Comparison of ENCODE assay signal across 8 cellular contexts in genomic region chr4:118033148-118034060, GRCh38. TPM values are rescaled to one million over a fixed set of nuclear protein-coding genes. Genes with fewer than 3 reads are reported as not detected.
DNase-seq lines count a peak whose midpoint lies in the region; ATAC-seq and TF ChIP-seq lines count a peak whose summit lies in the region.

No MANE protein-coding gene starts in this region.

- TF ChIP-seq CTCF in body of pancreas (IDR thresholded peaks at IDR 0.05), result no peak

- H3K9me3 ChIP-seq in body of pancreas, result no peaks in the 10 kb centered on the region
- H3K9me3 ChIP-seq in skeletal muscle tissue (ENCODE audit: control insufficient read depth in 3 of 3, low read length in 3 of 3), result no peaks in the 10 kb centered on the region

- H3K4me1 ChIP-seq in body of pancreas (peaks cover 6% of the 10 kb centered on the region), skeletal muscle tissue (ENCODE audit: control insufficient read depth in 3 of 3, insufficient read depth in 3 of 3, low read length in 3 of 3) (peaks cover 0 to 4% (median 2%) of the 10 kb centered on the region in 3 donors)

- TF ChIP-seq POLR2A in body of pancreas (IDR thresholded peaks at IDR 0.05), result no peak

- no peak overlapping the region for H3K4me3 Mint-ChIP-seq in activated naive CD4-positive, alpha-beta T cell treated with anti-CD3 and anti-CD28 coated beads, Interleukin-2, amount 10 ng/mL, durations not matched to agents 7 days and 5 days

- no peaks in the 10 kb centered on the region for H3K36me3 ChIP-seq in body of pancreas (replicated peaks in 1 of 2; ENCODE audit: insufficient read depth in 1 of 2, low read depth in 2 of 2)
- H3K36me3 ChIP-seq in skeletal muscle tissue (ENCODE audit: control insufficient read depth in 3 of 3, insufficient read depth in 3 of 3, low read length in 3 of 3), result no peaks in the 10 kb centered on the region

- H3K9me3 Mint-ChIP-seq in activated naive CD4-positive, alpha-beta T cell treated with anti-CD3 and anti-CD28 coated beads, Interleukin-2, amount 10 ng/mL, durations not matched to agents 7 days and 5 days, result no peaks in the 10 kb centered on the region

- H3K27ac ChIP-seq in body of pancreas (no peak overlapping the region), skeletal muscle tissue (ENCODE audit: low read depth, low read length) (no peak overlapping the region)

- no peak overlapping the region for H3K27ac Mint-ChIP-seq in activated naive CD4-positive, alpha-beta T cell treated with anti-CD3 and anti-CD28 coated beads, Interleukin-2, amount 10 ng/mL, durations not matched to agents 7 days and 5 days

- no peaks in the 10 kb centered on the region for H3K36me3 Mint-ChIP-seq in activated naive CD4-positive, alpha-beta T cell treated with anti-CD3 and anti-CD28 coated beads, Interleukin-2, amount 10 ng/mL, durations not matched to agents 7 days and 5 days

- intact Hi-C loops in body of pancreas (cut with DNase I), result no loop called here

- ATAC-seq in body of pancreas, result peak; percentile 84
- no peak for ATAC-seq in GM18520 (IDR thresholded peaks at IDR 0.05; ENCODE audit: unreplicated experiment)

- peaks cover 11% of the 10 kb centered on the region for H3K4me1 Mint-ChIP-seq in activated naive CD4-positive, alpha-beta T cell treated with anti-CD3 and anti-CD28 coated beads, Interleukin-2, amount 10 ng/mL, durations not matched to agents 7 days and 5 days

- DNase-seq in activated naive CD4-positive, alpha-beta T cell treated with anti-CD3 and anti-CD28 coated beads, Interleukin-2, amount 10 ng/mL, durations not matched to agents 7 days and 5 days, result peak; percentile 21
- no peak for DNase-seq in activated naive CD4-positive, alpha-beta T cell (lab: John Stamatoyannopoulos, UW)
- DNase-seq in NCI-H345 treated with DMSO at 0.1 percent for 48 hours (lab: John Stamatoyannopoulos, UW; ENCODE audit: unreplicated experiment) (peak; percentile 25), body of pancreas (peak; percentile 37 to 66 (median 44)), iPS-NIHi11 (ENCODE audit: low spot score) (peak; percentile 81), DMS114 treated with DMSO at 0.1 percent for 48 hours (lab: John Stamatoyannopoulos, UW; ENCODE audit: unreplicated experiment) (no peak)

- H3K27me3 ChIP-seq in body of pancreas (no peaks in the 10 kb centered on the region), skeletal muscle tissue (ENCODE audit: control insufficient read depth in 3 of 3, insufficient read depth in 3 of 3, low read length in 3 of 3) (peaks cover 19 to 27% (median 24%) of the 10 kb centered on the region in 3 donors)

- 0 to 1% methylated on average over 36 to 89 of the region's 100 CpGs for WGBS in body of pancreas, 2 donors

- H3K9ac ChIP-seq in skeletal muscle tissue (ENCODE audit: low read depth in 1 of 3, low read length in 3 of 3), result no peak overlapping the region

- H3K4me3 ChIP-seq in body of pancreas (no peak overlapping the region), skeletal muscle tissue (ENCODE audit: low read length in 3 of 3) (peak overlapping the region in 2 of 3 donors; percentile 14 to 29)

- H3K27me3 Mint-ChIP-seq in activated naive CD4-positive, alpha-beta T cell treated with anti-CD3 and anti-CD28 coated beads, Interleukin-2, amount 10 ng/mL, durations not matched to agents 7 days and 5 days, result peaks cover 34% of the 10 kb centered on the region

- CTCF ChIA-PET in activated naive CD4-positive, alpha-beta T cell treated with anti-CD3 and anti-CD28 coated beads, Interleukin-2, amount 10 ng/mL, durations not matched to agents 7 days and 5 days (lab: Charles Lee), result no interaction called here

RNA-seq across cellular contexts. Expression of gene NDST3, which starts 0.9 kb away (rescaled TPM):
- total RNA-seq in body of pancreas (not detected), skeletal muscle tissue (under 0.01 TPM)

Comparison
In these comparisons a context has a peak if more than half of its experiments do, and no peak if none do; other contexts are left out.
1. DNase-seq: peak in activated naive CD4-positive, alpha-beta T cell treated with anti-CD3 and anti-CD28 coated beads, Interleukin-2, amount 10 ng/mL, durations not matched to agents 7 days and 5 days (single experiment), NCI-H345 treated with DMSO at 0.1 percent for 48 hours (single experiment), body of pancreas (4 of 4) and iPS-NIHi11 (single experiment); none in activated naive CD4-positive, alpha-beta T cell (0 of 4) and DMS114 treated with DMSO at 0.1 percent for 48 hours (single experiment).
2. H3K4me3 ChIP-seq: peak in skeletal muscle tissue (2 of 3); none in body of pancreas (0 of 2).